ENCODE assay signal across 18 cellular contexts in the genomic region with DNA sequence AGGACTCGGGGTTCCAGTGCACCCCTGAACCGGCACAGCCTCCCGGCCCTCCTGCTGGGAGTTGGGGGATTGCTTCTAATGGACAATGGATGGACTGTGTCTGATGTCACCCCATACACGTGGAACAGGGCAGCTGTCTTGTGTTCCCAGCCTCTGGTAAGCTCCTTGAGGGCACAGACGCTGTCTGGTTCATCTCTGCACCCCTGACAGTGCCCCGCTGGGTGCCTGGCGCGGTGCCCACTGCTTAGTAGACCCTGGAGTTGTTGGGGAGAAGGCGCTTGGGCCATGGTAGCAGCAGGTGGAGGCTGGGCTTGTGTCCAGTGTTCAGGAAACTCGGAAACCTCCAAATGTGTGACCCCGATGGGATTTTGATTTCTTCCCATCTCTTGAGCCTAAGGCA.
A peak's percentile ranks its signal among the peaks of the same experiment; 100 is the strongest.
DNase-seq lines count a peak whose midpoint lies in the region; ATAC-seq, FAIRE-seq and TF ChIP-seq lines count a peak whose summit lies in the region.
"Had no signal": no experiment of that assay in that cellular context is flagged by ENCODE, and none has a peak within 500 bp of the region (broad histone marks: within the 10 kb centered on the region; RNA-seq: fewer than 3 reads in every experiment).

No MANE protein-coding gene starts in this region.

- no peak overlapping the region for H2BK20ac ChIP-seq in H9 (ENCODE audit: low read depth, low read length, poor library complexity, severe bottlenecking)

- no peak overlapping the region for H4K8ac ChIP-seq in H9 (replicated peaks; ENCODE audit: insufficient read length, low read depth, low read length)

- no peaks in the 10 kb centered on the region for H3K79me2 ChIP-seq in H9 (ENCODE audit: insufficient read depth, low read length)
- H3K79me2 ChIP-seq in osteoblast (ENCODE audit: insufficient read depth, low read length) = no peaks in the 10 kb centered on the region

- H3K36me3 ChIP-seq in left ventricle myocardium inferior = no peaks in the 10 kb centered on the region
- H3K36me3 ChIP-seq in kidney (ENCODE audit: control insufficient read depth in 1 of 2, insufficient read depth in 2 of 2, low read length in 2 of 2) = no peaks in the 10 kb centered on the region
- no peaks in the 10 kb centered on the region for H3K36me3 ChIP-seq in osteoblast (ENCODE audit: insufficient read depth, low read length)
- H3K36me3 ChIP-seq: BE2C, HAP-1 had no signal

- H3K4me3 ChIP-seq in left ventricle myocardium inferior = no peak overlapping the region
- no peak overlapping the region for H3K4me3 ChIP-seq in kidney (ENCODE audit: low read length in 2 of 2)
- no peak overlapping the region for H3K4me3 ChIP-seq in osteoblast (ENCODE audit: insufficient read depth, low read length)
- H3K4me3 ChIP-seq: HAP-1 had no signal

- H3K9ac ChIP-seq in H9 (ENCODE audit: extremely low read depth, insufficient read length, low read length) (no peak overlapping the region), kidney (ENCODE audit: low read length in 2 of 2) (no peak overlapping the region)

- no peaks in the 10 kb centered on the region for H3K9me3 Mint-ChIP-seq in H9
- H3K9me3 Mint-ChIP-seq: CD4-positive, alpha-beta memory T cell; IgD-negative memory B cell had no signal

- H3K4me2 ChIP-seq in H9 (ENCODE audit: insufficient read depth, insufficient read length, low read length) = no peak overlapping the region
- no peak overlapping the region for H3K4me2 ChIP-seq in osteoblast (ENCODE audit: insufficient read depth, low read length)

- H3K14ac ChIP-seq in H9 (ENCODE audit: insufficient read depth, low read length) = peak overlapping the region; percentile 3; the same call in 1 of the 2 replicates

- H2AK5ac ChIP-seq in H9 (ENCODE audit: insufficient read length, low read length) = no peak overlapping the region

- no peak overlapping the region for H3T11ph ChIP-seq in H9 (ENCODE audit: low read length)

- H3K4me1 Mint-ChIP-seq in H9 = peaks cover 4 to 5% of the 10 kb centered on the region in 2 experiments; a peak in 3 of 4 replicates
- H3K4me1 Mint-ChIP-seq: IgD-negative memory B cell had no signal

- H3K9me3 ChIP-seq in left ventricle myocardium inferior (replicated peaks) = no peaks in the 10 kb centered on the region
- H3K9me3 ChIP-seq in H9 (ENCODE audit: control insufficient read depth, low read depth, low read length) = no peaks in the 10 kb centered on the region
- H3K9me3 ChIP-seq in kidney (ENCODE audit: control insufficient read depth in 1 of 2, low read length in 2 of 2) = no peaks in the 10 kb centered on the region
- no peaks in the 10 kb centered on the region for H3K9me3 ChIP-seq in osteoblast (ENCODE audit: low read depth, low read length)
- H3K9me3 ChIP-seq: BE2C, HAP-1 had no signal

- no peak overlapping the region for H3K4me3 Mint-ChIP-seq in H9
- H3K4me3 Mint-ChIP-seq: CD4-positive, alpha-beta memory T cell; IgD-negative memory B cell had no signal

- H3K23me2 ChIP-seq in H9 (ENCODE audit: insufficient read length, low read depth, low read length, poor library complexity, severe bottlenecking) = no peaks in the 10 kb centered on the region

- H2BK120ac ChIP-seq in H9 (ENCODE audit: low read depth, low read length, poor library complexity, severe bottlenecking) = no peak overlapping the region

- peaks cover 98% of the 10 kb centered on the region for H3K27me3 ChIP-seq in left ventricle myocardium inferior (ENCODE audit: low read depth)
- no peaks in the 10 kb centered on the region for H3K27me3 ChIP-seq in H9 (ENCODE audit: insufficient read depth, low read length)
- no peaks in the 10 kb centered on the region for H3K27me3 ChIP-seq in osteoblast (ENCODE audit: insufficient read depth, low read length)

- no peak overlapping the region for H2BK15ac ChIP-seq in H9 (ENCODE audit: low read depth, low read length)

- H3K27ac Mint-ChIP-seq in H9 = no peak overlapping the region; a peak in 1 of 7 replicates

- no peak for FAIRE-seq in kidney (lab: Jason Lieb, UNC)
- FAIRE-seq: GM12892, GM18507, HepG2 had no signal

- H2BK12ac ChIP-seq in H9 (ENCODE audit: insufficient read length, low read depth, low read length) = no peak overlapping the region

- no peaks in the 10 kb centered on the region for H3K4me1 ChIP-seq in left ventricle myocardium inferior
- no peaks in the 10 kb centered on the region for H3K4me1 ChIP-seq in H9 (ENCODE audit: insufficient read depth, low read length)
- peaks cover 0 to 2% of the 10 kb centered on the region in 2 donors for H3K4me1 ChIP-seq in kidney (ENCODE audit: control insufficient read depth in 1 of 2, insufficient read depth in 1 of 2, low read depth in 1 of 2, low read length in 2 of 2)
- no peaks in the 10 kb centered on the region for H3K4me1 ChIP-seq in osteoblast (ENCODE audit: insufficient read depth, low read length)
- H3K4me1 ChIP-seq: BE2C, HAP-1 had no signal

- H2AFZ ChIP-seq in H9 (ENCODE audit: low read length) (no peak overlapping the region), osteoblast (ENCODE audit: low read length) (no peak overlapping the region)

- intact Hi-C loops in Right ventricle myocardium superior (cut with DNase I) (no loop called here), left ventricle myocardium inferior (cut with micrococcal nuclease) (no loop called here), kidney (cut with DNase I) (no loop called here)

- no peaks in the 10 kb centered on the region for H3K79me1 ChIP-seq in H9 (ENCODE audit: insufficient read depth, low read depth, low read length, poor library complexity, severe bottlenecking)

- no peak overlapping the region for H3K23ac ChIP-seq in H9 (ENCODE audit: insufficient read length, low read depth, low read length)

- H3K36me3 Mint-ChIP-seq in H9 (ENCODE audit: insufficient read depth in 1 of 3, low read depth in 3 of 3) = no peaks in the 10 kb centered on the region
- H3K36me3 Mint-ChIP-seq: CD14-positive monocyte; CD4-positive, alpha-beta memory T cell; IgD-negative memory B cell had no signal

- H3K18ac ChIP-seq in H9 (ENCODE audit: insufficient read length, low read depth, low read length) = no peak overlapping the region

- DNase-seq in Right ventricle myocardium superior (peak; percentile 31), left ventricle myocardium inferior (no peak), H9 (no peak), kidney (peak; percentile 58), osteoblast (ENCODE audit: insufficient read length, low spot score, missing footprints) (no peak)
- DNase-seq: BE2C; CD4-positive, alpha-beta memory T cell; DMS153; DMS79; GDM1; GOT3 had no signal

- no peak overlapping the region for H2BK5ac ChIP-seq in H9 (ENCODE audit: insufficient read length, low read length)

- H4K5ac ChIP-seq in H9 (ENCODE audit: insufficient read length, low read depth, low read length) = no peak overlapping the region

- TF ChIP-seq CTCF in left ventricle myocardium inferior (IDR thresholded peaks at IDR 0.05; ENCODE audit: borderline replicate concordance) = no peak
- no peak for TF ChIP-seq CTCF in H9 (conservative IDR thresholded peaks at IDR 0.05)
- TF ChIP-seq CTCF in kidney (IDR thresholded peaks at IDR 0.05; ENCODE audit: borderline replicate concordance, extremely low read depth, insufficient read depth) = no peak
- TF ChIP-seq CTCF in osteoblast (IDR thresholded peaks at IDR 0.05; ENCODE audit: extremely low read depth, low read depth, low read length) = no peak

- H3K4ac ChIP-seq in H9 (ENCODE audit: low read depth, low read length) = no peak overlapping the region

- no peak for ATAC-seq in Right ventricle myocardium superior (ENCODE audit: poor library complexity)
- ATAC-seq in GM19463 (IDR thresholded peaks at IDR 0.05; ENCODE audit: unreplicated experiment) = no peak
- ATAC-seq: HepG2 had no signal

- no peak overlapping the region for H3K56ac ChIP-seq in H9 (ENCODE audit: insufficient read length, low read depth, low read length)

- WGBS in H9 (ENCODE audit: extremely low coverage, insufficient read length, low lambda C conversion rate) = no CpG with 5 or more reads among the region's 11 CpGs

- no peak overlapping the region for H4K91ac ChIP-seq in H9 (ENCODE audit: insufficient read length, low read depth, low read length)

- H3K27ac ChIP-seq in left ventricle myocardium inferior (replicated peaks) = no peak overlapping the region
- no peak overlapping the region for H3K27ac ChIP-seq in H9 (ENCODE audit: insufficient read length, low read depth, low read length)
- no peak overlapping the region for H3K27ac ChIP-seq in kidney (ENCODE audit: low read depth in 2 of 2, low read length in 2 of 2)
- no peak overlapping the region for H3K27ac ChIP-seq in osteoblast (ENCODE audit: low read depth, low read length)

- peaks cover 6% of the 10 kb centered on the region; the same call in 1 of the 2 replicates for H3K27me3 Mint-ChIP-seq in H9 (ENCODE audit: low read depth)
- H3K27me3 Mint-ChIP-seq: CD4-positive, alpha-beta memory T cell; IgD-negative memory B cell had no signal

- no peaks in the 10 kb centered on the region for H4K20me1 ChIP-seq in H9 (ENCODE audit: control insufficient read depth, insufficient read depth, insufficient read length)
- no peaks in the 10 kb centered on the region for H4K20me1 ChIP-seq in osteoblast (ENCODE audit: insufficient read depth, low read length)

Comparison
In these comparisons a context has a peak if more than half of its experiments do, and no peak if none do; other contexts are left out.
1. DNase-seq: peak in Right ventricle myocardium superior (single experiment) and kidney (single experiment); none in left ventricle myocardium inferior (single experiment), H9 (single experiment) and osteoblast (single experiment).